20 cellular contexts compared by ENCODE assay signal in genomic region chr11:11215058-11215815, GRCh38.
"Had no signal": no experiment of that assay in that cellular context is flagged by ENCODE, and none has a peak within 500 bp of the region (broad histone marks: within the 10 kb centered on the region; RNA-seq: fewer than 3 reads in every experiment).

No MANE protein-coding gene starts in this region.

- H3K36me3 Mint-ChIP-seq: naive B cell; natural killer cell treated with Interleukin-12 subunit alpha and Interleukin-12 subunit beta and Interleukin-15 and Interleukin-18, amount 100 ng/mL, for 72 hours; stimulated activated effector memory CD8-positive, alpha-beta T cell treated with anti-CD3 and anti-CD28 coated beads, Interleukin-12 subunit alpha, Interleukin-12 subunit beta, amount 100 ng/mL, for 72 hours had no signal

- DNase-seq: effector memory CD8-positive, alpha-beta T cell; foreskin fibroblast; gastrocnemius medialis; left ventricle myocardium superior; lower lobe of right lung; naive B cell; ovary; psoas muscle; right cardiac atrium; sigmoid colon; stimulated activated CD4-positive, alpha-beta T cell treated with anti-CD3 and anti-CD28 coated beads, Interleukin-2, amount 100 ng/mL, for 24 hours; stimulated activated CD4-positive, alpha-beta T cell treated with anti-CD3 and anti-CD28 coated beads, Interleukin-4, amount 100 ng/mL, for 24 hours; stimulated activated naive CD4-positive, alpha-beta T cell treated with Interleukin-2 at 50 U/mL for 16 hours; stomach; upper lobe of left lung had no signal

- H3K36me3 ChIP-seq: gastrocnemius medialis, lower lobe of right lung, ovary, sigmoid colon, stomach, thyroid gland, upper lobe of left lung had no signal

- H3K9me3 ChIP-seq: gastrocnemius medialis, lower lobe of right lung, ovary, psoas muscle, sigmoid colon, stomach, thyroid gland, upper lobe of left lung had no signal

- H3K27ac ChIP-seq: gastrocnemius medialis, lower lobe of right lung, ovary, psoas muscle, sigmoid colon, stomach, upper lobe of left lung had no signal

- H3K4me3 ChIP-seq: gastrocnemius medialis, lower lobe of right lung, ovary, psoas muscle, sigmoid colon, stomach, thyroid gland, upper lobe of left lung had no signal

- H3K4me1 Mint-ChIP-seq: naive B cell; stimulated activated effector memory CD8-positive, alpha-beta T cell treated with anti-CD3 and anti-CD28 coated beads, Interleukin-12 subunit alpha, Interleukin-12 subunit beta, amount 100 ng/mL, for 72 hours had no signal

- H3K4me3 Mint-ChIP-seq: dendritic cell treated with granulocyte-macrophage colony-stimulating factor and Interleukin-4, amounts not matched to agents 40 ng/mL and 50 ng/mL, for 4 days; effector memory CD8-positive, alpha-beta T cell; naive B cell; natural killer cell treated with Interleukin-12 subunit alpha and Interleukin-12 subunit beta and Interleukin-15 and Interleukin-18, amount 100 ng/mL, for 72 hours; neural crest cell; stimulated activated effector memory CD8-positive, alpha-beta T cell treated with anti-CD3 and anti-CD28 coated beads, Interleukin-12 subunit alpha, Interleukin-12 subunit beta, amount 100 ng/mL, for 72 hours had no signal

- ATAC-seq: effector memory CD8-positive, alpha-beta T cell; gastrocnemius medialis; left ventricle myocardium superior; lower lobe of right lung; natural killer cell treated with Interleukin-12 subunit alpha and Interleukin-12 subunit beta and Interleukin-15 and Interleukin-18, amount 100 ng/mL, for 72 hours; psoas muscle; right cardiac atrium; stimulated activated effector memory CD8-positive, alpha-beta T cell treated with anti-CD3 and anti-CD28 coated beads, Interleukin-12 subunit alpha, Interleukin-12 subunit beta, amount 100 ng/mL, for 72 hours had no signal

- H3K9me3 Mint-ChIP-seq: dendritic cell treated with granulocyte-macrophage colony-stimulating factor and Interleukin-4, amounts not matched to agents 40 ng/mL and 50 ng/mL, for 4 days; effector memory CD8-positive, alpha-beta T cell; naive B cell; natural killer cell treated with Interleukin-12 subunit alpha and Interleukin-12 subunit beta and Interleukin-15 and Interleukin-18, amount 100 ng/mL, for 72 hours; neural crest cell; stimulated activated effector memory CD8-positive, alpha-beta T cell treated with anti-CD3 and anti-CD28 coated beads, Interleukin-12 subunit alpha, Interleukin-12 subunit beta, amount 100 ng/mL, for 72 hours had no signal

- H3K27ac Mint-ChIP-seq: dendritic cell treated with granulocyte-macrophage colony-stimulating factor and Interleukin-4, amounts not matched to agents 40 ng/mL and 50 ng/mL, for 4 days; effector memory CD8-positive, alpha-beta T cell; naive B cell; natural killer cell treated with Interleukin-12 subunit alpha and Interleukin-12 subunit beta and Interleukin-15 and Interleukin-18, amount 100 ng/mL, for 72 hours; stimulated activated effector memory CD8-positive, alpha-beta T cell treated with anti-CD3 and anti-CD28 coated beads, Interleukin-12 subunit alpha, Interleukin-12 subunit beta, amount 100 ng/mL, for 72 hours had no signal

- H3K4me1 ChIP-seq: lower lobe of right lung had no signal

- H3K27me3 ChIP-seq: gastrocnemius medialis, ovary, sigmoid colon, stomach, thyroid gland, upper lobe of left lung had no signal
